Comparison of ENCODE assay signal across 1 cellular context in genomic region chr15:28911295-28911979, GRCh38.
TF ChIP-seq lines count a peak whose summit lies in the region.

No MANE protein-coding gene starts in this region.

TF ChIP-seq in K562, 482 proteins besides CTCF, POLR2A, EP300 and RAD21 (continued from another document and continues in another):
- peak; percentile 96 for TF ChIP-seq HES1 (IDR thresholded peaks at IDR 0.05; ENCODE audit: low read depth)
- no peak for TF ChIP-seq GTF3C2 (IDR thresholded peaks at IDR 0.05; ENCODE audit: borderline replicate concordance, extremely low read depth, insufficient read length)
- TF ChIP-seq IFI16 (CRISPR knock-in tag; IDR thresholded peaks at IDR 0.05): no peak
- TF ChIP-seq E2F6 (IDR thresholded peaks at IDR 0.05; ENCODE audit: borderline replicate concordance in 1 of 2, extremely low read depth in 1 of 2, insufficient read depth in 1 of 2, insufficient read length in 1 of 2, low read depth in 1 of 2, low read length in 1 of 2, poor library complexity in 1 of 2, severe bottlenecking in 1 of 2): peak; percentile 16 to 48
- TF ChIP-seq ZNF263 (CRISPR knock-in tag; IDR thresholded peaks at IDR 0.05; ENCODE audit: borderline replicate concordance): no peak
- no peak for TF ChIP-seq ATF1 (CRISPR knock-in tag; IDR thresholded peaks at IDR 0.05)
- 0 out of 2 replicates have a peak, but pooled peaks have one; percentile 22 for TF ChIP-seq ATF1 (tag; IDR thresholded peaks at IDR 0.05)
- peak; percentile 95 for TF ChIP-seq CCNT2 (IDR thresholded peaks at IDR 0.05; ENCODE audit: borderline replicate concordance, extremely low read depth, insufficient read length, low read depth, low read length)
- TF ChIP-seq DMBX1 (CRISPR knock-in tag; IDR thresholded peaks at IDR 0.05; ENCODE audit: borderline replicate concordance): peak; percentile 95
- TF ChIP-seq ATF7 (IDR thresholded peaks at IDR 0.05): peak; percentile 85
- TF ChIP-seq PURB (CRISPR knock-in tag; IDR thresholded peaks at IDR 0.05; ENCODE audit: low read depth): no peak
- TF ChIP-seq FOSL1 (tag; conservative IDR thresholded peaks at IDR 0.05): peak; percentile 58
- 0 out of 2 replicates have a peak, but pooled peaks have one; percentile 48 for TF ChIP-seq ZNF592 (IDR thresholded peaks at IDR 0.05)
- peak; percentile 56; the same call in 1 of the 2 replicates for TF ChIP-seq ZNF609 (CRISPR knock-in tag; IDR thresholded peaks at IDR 0.05; ENCODE audit: borderline replicate concordance)
- TF ChIP-seq MCM5 (IDR thresholded peaks at IDR 0.05; ENCODE audit: low read depth): no peak
- TF ChIP-seq ZBTB12 (CRISPR knock-in tag; IDR thresholded peaks at IDR 0.05): no peak
- peak; percentile 61; the same call in 1 of the 2 replicates for TF ChIP-seq XRCC5 (IDR thresholded peaks at IDR 0.05; ENCODE audit: low read depth, low read length)
- TF ChIP-seq ZNF644 (tag; IDR thresholded peaks at IDR 0.05; ENCODE audit: low read depth): peak; percentile 66; the same call in 1 of the 2 replicates
- TF ChIP-seq DIDO1 (tag; IDR thresholded peaks at IDR 0.05; ENCODE audit: low read depth): no peak
- peak in 1 of 3 experiments; percentile 35 for TF ChIP-seq YY1 (IDR thresholded peaks at IDR 0.05; ENCODE audit: borderline replicate concordance in 1 of 3, control insufficient read depth in 1 of 3, extremely low read depth in 1 of 3, insufficient read depth in 3 of 3, insufficient read length in 1 of 3, insufficient replicate concordance in 2 of 3, low read depth in 1 of 3, low read length in 2 of 3)
- peak; percentile 77 for TF ChIP-seq KHSRP (IDR thresholded peaks at IDR 0.05)
- peak; percentile 75 for TF ChIP-seq VEZF1 (CRISPR knock-in tag; IDR thresholded peaks at IDR 0.05)
- 0 out of 2 replicates have a peak, but pooled peaks have one; percentile 21 for TF ChIP-seq PKNOX1 (IDR thresholded peaks at IDR 0.05)
- peak; percentile 61; the same call in 1 of the 2 replicates for TF ChIP-seq MTA1 (IDR thresholded peaks at IDR 0.05; ENCODE audit: borderline replicate concordance)
- peak; percentile 59 for TF ChIP-seq GABPA (tag; conservative IDR thresholded peaks at IDR 0.05; ENCODE audit: low read depth)
- TF ChIP-seq SMARCE1 (IDR thresholded peaks at IDR 0.05): peak; percentile 98
- TF ChIP-seq BHLHE40 (IDR thresholded peaks at IDR 0.05; ENCODE audit: low read length): peak; percentile 70
- TF ChIP-seq MYC (IDR thresholded peaks at IDR 0.05; ENCODE audit: low read depth, low read length): peak; percentile 76
- TF ChIP-seq MYC (CRISPR knock-in tag; IDR thresholded peaks at IDR 0.05; ENCODE audit: borderline replicate concordance, low read depth): no peak
- TF ChIP-seq JUND (IDR thresholded peaks at IDR 0.05; ENCODE audit: borderline replicate concordance, low read depth, low read length): peak; percentile 66
- TF ChIP-seq JUND (tag; IDR thresholded peaks at IDR 0.05; ENCODE audit: borderline replicate concordance, low read depth, low read length): no peak; the same call in 2 of the 3 replicates
- 0 out of 2 replicates have a peak, but pooled peaks have one; percentile 34 for TF ChIP-seq GABPB1 (CRISPR knock-in tag; IDR thresholded peaks at IDR 0.05)
- TF ChIP-seq ATF3 (IDR thresholded peaks at IDR 0.05): 0 out of 2 replicates have a peak, but pooled peaks have one; percentile 19
- no peak for TF ChIP-seq ATF3 (CRISPR knock-in tag; conservative IDR thresholded peaks at IDR 0.05)
- peak; percentile 98 for TF ChIP-seq POLR2AphosphoS5 (IDR thresholded peaks at IDR 0.05; ENCODE audit: control insufficient read depth, insufficient read depth, low read depth, low read length)
- TF ChIP-seq THRB (CRISPR knock-in tag; conservative IDR thresholded peaks at IDR 0.05): 0 out of 2 replicates have a peak, but pooled peaks have one; percentile 52
- peak; percentile 40; the same call in 1 of the 2 replicates for TF ChIP-seq KLF6 (CRISPR knock-in tag; IDR thresholded peaks at IDR 0.05; ENCODE audit: borderline replicate concordance)
